In the genomic region with DNA sequence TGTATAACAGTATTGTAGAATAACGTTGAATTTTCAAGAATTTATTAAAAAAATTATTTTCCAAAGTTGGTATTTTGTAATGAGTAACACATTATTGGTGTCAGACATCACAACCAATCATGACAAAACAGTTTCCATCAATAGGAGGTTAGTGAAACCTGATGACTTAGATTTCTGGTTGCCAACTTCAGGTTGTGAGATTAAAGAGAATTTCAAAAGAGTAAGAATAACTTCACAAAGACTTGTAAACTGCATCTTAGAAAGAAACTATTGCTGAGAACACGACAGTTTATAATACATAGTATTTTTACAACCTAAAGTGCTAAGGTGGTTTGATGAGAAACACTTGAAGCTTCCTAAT, we compare ENCODE assay signal across 19 cellular contexts.
"Had no signal": no experiment of that assay in that cellular context is flagged by ENCODE, and none has a peak within 500 bp of the region (broad histone marks: within the 10 kb centered on the region; RNA-seq: fewer than 3 reads in every experiment).

No MANE protein-coding gene starts in this region.

- DNase-seq: colonic mucosa; cortex of kidney; effector CD4-positive, alpha-beta T cell; effector memory CD4-positive, alpha-beta T cell; foreskin keratinocyte; heart left ventricle; hippocampal formation; left cardiac atrium; left lung; left ventricle myocardium superior; lower lobe of right lung; mesenchymal stem cell; mucosa of descending colon; naive B cell; naive thymus-derived CD8-positive, alpha-beta T cell had no signal

- H3K4me3 Mint-ChIP-seq: dendritic cell treated with granulocyte-macrophage colony-stimulating factor and Interleukin-4, amounts not matched to agents 40 ng/mL and 50 ng/mL, for 4 days; mesothelial cell of epicardium; naive B cell; naive thymus-derived CD8-positive, alpha-beta T cell had no signal

- H3K4me3 ChIP-seq: colonic mucosa, esophagus muscularis mucosa, gastroesophageal sphincter, heart left ventricle, left lung, lower lobe of right lung, mucosa of descending colon had no signal

- ATAC-seq: foreskin keratinocyte; gastroesophageal sphincter; heart left ventricle; left cardiac atrium; left lung; left ventricle myocardium superior; lower lobe of right lung; mucosa of descending colon; naive thymus-derived CD8-positive, alpha-beta T cell had no signal

- H3K27ac ChIP-seq: colonic mucosa, esophagus muscularis mucosa, foreskin keratinocyte, gastroesophageal sphincter, heart left ventricle, left lung, lower lobe of right lung had no signal

- H3K9me3 ChIP-seq: colonic mucosa, esophagus muscularis mucosa, gastroesophageal sphincter, heart left ventricle, lower lobe of right lung, mucosa of descending colon had no signal

- H3K4me1 Mint-ChIP-seq: naive B cell had no signal

- H3K36me3 Mint-ChIP-seq: mesothelial cell of epicardium had no signal

- H3K27ac Mint-ChIP-seq: dendritic cell treated with granulocyte-macrophage colony-stimulating factor and Interleukin-4, amounts not matched to agents 40 ng/mL and 50 ng/mL, for 4 days; naive B cell had no signal

- H3K36me3 ChIP-seq: colonic mucosa, esophagus muscularis mucosa, gastroesophageal sphincter, heart left ventricle, left lung, lower lobe of right lung had no signal

- H3K27me3 ChIP-seq: colonic mucosa, foreskin keratinocyte, heart left ventricle had no signal

- H3K27me3 Mint-ChIP-seq: dendritic cell treated with granulocyte-macrophage colony-stimulating factor and Interleukin-4, amounts not matched to agents 40 ng/mL and 50 ng/mL, for 4 days; naive B cell; naive thymus-derived CD8-positive, alpha-beta T cell had no signal

- H3K4me1 ChIP-seq: colonic mucosa, esophagus muscularis mucosa, foreskin keratinocyte, gastroesophageal sphincter, heart left ventricle, left lung, lower lobe of right lung had no signal
